9 cellular contexts compared by ENCODE assay signal in the genomic region with DNA sequence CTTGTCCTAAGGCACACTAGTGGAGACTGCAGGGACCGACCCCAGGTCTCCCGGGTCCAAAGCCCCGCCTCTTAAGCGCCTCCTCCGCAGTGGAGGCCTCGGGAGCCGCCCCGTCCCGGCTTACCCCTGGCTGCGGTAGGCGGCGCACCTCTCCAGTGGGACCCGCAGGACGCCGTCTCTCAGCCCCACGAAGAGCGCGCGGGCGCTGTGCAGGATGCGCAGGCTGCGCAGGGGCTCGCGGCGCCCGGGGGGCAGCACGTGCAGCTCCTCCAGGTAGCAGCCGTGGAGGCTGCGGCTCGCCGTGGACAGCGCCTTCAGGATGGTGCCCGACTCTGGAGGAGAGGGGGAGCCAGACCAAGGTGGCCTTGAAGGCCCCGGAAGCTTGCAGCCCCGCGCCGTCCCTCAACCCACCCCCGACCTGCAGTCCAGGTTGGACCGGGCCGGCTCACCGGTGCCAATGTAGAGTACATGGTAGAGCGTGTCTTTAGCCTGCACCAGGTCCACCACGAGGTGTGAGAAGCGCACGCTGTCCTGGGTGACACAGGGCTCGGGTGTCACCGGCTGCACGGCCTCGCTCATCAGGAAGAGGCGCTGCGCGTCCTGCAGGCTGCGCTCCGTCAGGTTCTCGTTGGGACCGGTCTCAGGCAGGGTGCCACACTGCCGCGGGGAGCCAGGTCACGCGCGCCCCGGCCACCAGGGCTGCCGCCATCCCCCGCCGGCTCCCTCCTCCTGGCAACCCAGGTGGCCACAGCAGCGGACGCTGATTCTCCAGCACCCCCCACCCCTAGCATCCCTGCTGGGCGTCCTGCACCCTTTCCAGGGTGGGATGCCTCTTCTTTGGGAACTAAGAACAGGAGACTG.
DNase-seq lines count a peak whose midpoint lies in the region; ATAC-seq and TF ChIP-seq lines count a peak whose summit lies in the region.
"Had no signal": no experiment of that assay in that cellular context is flagged by ENCODE, and none has a peak within 500 bp of the region (broad histone marks: within the 10 kb centered on the region; RNA-seq: fewer than 3 reads in every experiment).

No MANE protein-coding gene starts in this region.

- peaks cover 4% of the 10 kb centered on the region for H3K36me3 Mint-ChIP-seq in endothelial cell (ENCODE audit: low read depth, unreplicated experiment)
- H3K36me3 Mint-ChIP-seq: CD4-positive, alpha-beta memory T cell had no signal

- DNase-seq in SIG-M5 treated with dmso at 0.1 percent for 504 hours (lab: John Stamatoyannopoulos, UW; ENCODE audit: unreplicated experiment): peak; percentile 20
- DNase-seq in SIG-M5 (lab: John Stamatoyannopoulos, UW): no peak
- peak; percentile 28 for DNase-seq in NB4 (ENCODE audit: low read depth)
- DNase-seq in endothelial cell (ENCODE audit: low spot score): peak; percentile 53
- peak; percentile 70 for DNase-seq in stimulated activated CD4-positive, alpha-beta T cell treated with anti-CD3 and anti-CD28 coated beads, Interleukin-15, amount 100 ng/mL, for 24 hours
- DNase-seq in GOT3 (lab: John Stamatoyannopoulos, UW): no peak
- DNase-seq in activated gamma-delta T cell (lab: John Stamatoyannopoulos, UW): no peak

- H3K4me3 ChIP-seq in NB4 (ENCODE audit: low read depth, low read length): no peak overlapping the region

- TF ChIP-seq POLR2A in NB4 (IDR thresholded peaks at IDR 0.05; ENCODE audit: extremely low read depth, insufficient read length): no peak

- no peak for TF ChIP-seq CTCF in NB4 (IDR thresholded peaks at IDR 0.05; ENCODE audit: low read depth, low read length)
- no peak for TF ChIP-seq CTCF in endothelial cell (IDR thresholded peaks at IDR 0.05; ENCODE audit: unreplicated experiment)

- peaks cover 10% of the 10 kb centered on the region for H3K27me3 Mint-ChIP-seq in endothelial cell (ENCODE audit: unreplicated experiment)

- H3K4me3 Mint-ChIP-seq in endothelial cell (ENCODE audit: unreplicated experiment): no peak overlapping the region

- H3K4me1 Mint-ChIP-seq in endothelial cell (ENCODE audit: unreplicated experiment): no peaks in the 10 kb centered on the region

- no peak overlapping the region for H3K27ac Mint-ChIP-seq in endothelial cell (ENCODE audit: unreplicated experiment)
- H3K27ac Mint-ChIP-seq: CD4-positive, alpha-beta memory T cell had no signal

- no peaks in the 10 kb centered on the region for H3K9me3 Mint-ChIP-seq in endothelial cell (ENCODE audit: unreplicated experiment)
- H3K9me3 Mint-ChIP-seq: CD4-positive, alpha-beta memory T cell had no signal

- ATAC-seq in HG03457 (IDR thresholded peaks at IDR 0.05; ENCODE audit: unreplicated experiment): no peak

Comparison
In these comparisons a context has a peak if more than half of its experiments do, and no peak if none do; other contexts are left out.
1. DNase-seq: peak in SIG-M5 treated with dmso at 0.1 percent for 504 hours (single experiment), NB4 (single experiment), endothelial cell (single experiment) and stimulated activated CD4-positive, alpha-beta T cell treated with anti-CD3 and anti-CD28 coated beads, Interleukin-15, amount 100 ng/mL, for 24 hours (single experiment); none in SIG-M5 (single experiment), GOT3 (single experiment) and activated gamma-delta T cell (single experiment).